ENCODE assay signal across 8 cellular contexts in the genomic region with DNA sequence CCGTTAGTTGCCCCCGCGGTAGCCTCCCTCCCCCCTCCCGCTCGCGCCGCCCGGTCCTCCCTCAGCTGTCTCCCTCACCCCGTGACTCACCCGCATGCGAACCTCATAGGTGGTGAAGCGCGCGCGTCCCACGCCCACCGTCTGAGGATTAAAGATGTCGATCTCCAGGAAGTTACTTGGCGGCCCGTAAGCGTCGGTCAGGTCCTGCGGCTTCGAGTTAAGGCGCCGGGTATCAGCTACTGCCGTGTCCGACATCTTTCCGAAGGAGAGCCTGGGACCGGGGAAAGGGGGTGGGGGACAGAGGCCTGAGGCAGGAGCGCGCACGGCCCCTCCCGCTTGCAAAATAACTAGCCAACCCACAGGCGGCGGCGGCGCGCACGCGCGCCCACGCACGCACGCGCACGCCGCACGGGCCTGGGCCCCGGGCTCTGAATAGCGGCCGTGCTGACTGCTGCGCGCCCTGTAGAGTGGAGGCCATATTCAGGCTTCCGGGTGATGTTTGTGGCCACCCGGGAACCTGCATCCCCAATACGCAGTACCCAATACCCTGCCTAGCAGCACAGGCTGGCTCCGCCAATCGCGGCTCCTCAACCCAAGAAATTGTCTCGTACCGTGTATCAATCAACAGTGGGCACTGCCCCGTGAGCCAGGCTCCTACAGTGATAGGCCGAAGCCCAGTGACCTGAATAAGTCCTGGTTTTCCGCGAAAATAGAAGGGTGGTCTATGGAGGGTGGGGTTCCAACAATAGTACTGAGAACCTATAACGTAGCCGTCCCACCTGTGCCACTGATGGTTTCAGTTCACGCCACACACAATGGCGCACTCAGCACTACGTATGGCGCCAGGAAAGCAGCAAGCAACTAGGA. TPM values are rescaled to one million over a fixed set of nuclear protein-coding genes. Genes with fewer than 3 reads are reported as not detected.
DNase-seq lines count a peak whose midpoint lies in the region; ATAC-seq and TF ChIP-seq lines count a peak whose summit lies in the region.

Gene SNX12 (minus strand): TSS at position 283 of the 867 bp plus-strand sequence. CDS start 28 bp downstream, at position 255.

- H3K4me1 ChIP-seq in gastroesophageal sphincter = peaks cover 0 to 20% (median 0%) of the 10 kb centered on the region in 3 donors

- peaks cover 11% of the 10 kb centered on the region for H3K27me3 Mint-ChIP-seq in activated naive CD4-positive, alpha-beta T cell treated with anti-CD3 and anti-CD28 coated beads, Interleukin-2, amount 10 ng/mL, durations not matched to agents 7 days and 5 days

- H3K27ac Mint-ChIP-seq in activated naive CD4-positive, alpha-beta T cell treated with anti-CD3 and anti-CD28 coated beads, Interleukin-2, amount 10 ng/mL, durations not matched to agents 7 days and 5 days = peak within 1 kb of the TSS; percentile 99

- H3K4me1 Mint-ChIP-seq in activated naive CD4-positive, alpha-beta T cell treated with anti-CD3 and anti-CD28 coated beads, Interleukin-2, amount 10 ng/mL, durations not matched to agents 7 days and 5 days = peaks cover 21% of the 10 kb centered on the region

- H3K36me3 ChIP-seq in SK-N-MC (ENCODE audit: insufficient read depth, low read length) = no peaks in the 10 kb centered on the region
- no peaks in the 10 kb centered on the region for H3K36me3 ChIP-seq in gastroesophageal sphincter

- H3K27ac ChIP-seq in SK-N-MC = 0 out of 2 replicates have a peak within 1 kb of the TSS, but pooled peaks have one; percentile 19
- H3K27ac ChIP-seq in gastroesophageal sphincter = peak within 1 kb of the TSS; percentile 80 to 88 (median 84)
- H3K27ac ChIP-seq in substantia nigra (ENCODE audit: low read depth, low read length, poor library complexity, severe bottlenecking) = peak within 1 kb of the TSS; percentile 89

- H3K4me3 Mint-ChIP-seq in activated naive CD4-positive, alpha-beta T cell treated with anti-CD3 and anti-CD28 coated beads, Interleukin-2, amount 10 ng/mL, durations not matched to agents 7 days and 5 days = peak within 1 kb of the TSS; percentile 88

- H3K4me3 ChIP-seq in GM08714 (ENCODE audit: low read length) = peak within 1 kb of the TSS; percentile 84
- H3K4me3 ChIP-seq in SK-N-MC = peak within 1 kb of the TSS; percentile 87
- peak within 1 kb of the TSS; percentile 64 to 82 for H3K4me3 ChIP-seq in gastroesophageal sphincter

- TF ChIP-seq CTCF in gastroesophageal sphincter (IDR thresholded peaks at IDR 0.05) = peak in 2 of 4 experiments; percentile 45 to 68

- no peaks in the 10 kb centered on the region for H3K9me3 Mint-ChIP-seq in activated naive CD4-positive, alpha-beta T cell treated with anti-CD3 and anti-CD28 coated beads, Interleukin-2, amount 10 ng/mL, durations not matched to agents 7 days and 5 days

- peaks cover 11% of the 10 kb centered on the region for H3K36me3 Mint-ChIP-seq in activated naive CD4-positive, alpha-beta T cell treated with anti-CD3 and anti-CD28 coated beads, Interleukin-2, amount 10 ng/mL, durations not matched to agents 7 days and 5 days

- H3K9ac ChIP-seq in SK-N-MC (ENCODE audit: insufficient read length) = peak within 1 kb of the TSS; percentile 68

- H3K27me3 ChIP-seq in gastroesophageal sphincter = no peaks in the 10 kb centered on the region

- 5 to 27% methylated on average over 4 to 7 of the region's 72 CpGs for WGBS in gastroesophageal sphincter (ENCODE audit: low coverage in 1 of 2), 2 donors

- no peak for TF ChIP-seq EP300 in gastroesophageal sphincter (IDR thresholded peaks at IDR 0.05)

- TF ChIP-seq POLR2A in gastroesophageal sphincter (IDR thresholded peaks at IDR 0.05) = peak; percentile 2 to 29

- DNase-seq in NCI-H1048 (lab: John Stamatoyannopoulos, UW) (peak; percentile 74), SK-N-MC (ENCODE audit: low read depth, low spot score) (peak; percentile 82), non-pigmented ciliary epithelial cell (ENCODE audit: low read depth) (peak; percentile 69), substantia nigra (lab: John Stamatoyannopoulos, UW) (peak; percentile 49 to 98 (median 83))
- DNase-seq in activated naive CD4-positive, alpha-beta T cell treated with anti-CD3 and anti-CD28 coated beads, Interleukin-2, amount 10 ng/mL, durations not matched to agents 7 days and 5 days = peak; percentile 93

- no peaks in the 10 kb centered on the region for H3K9me3 ChIP-seq in SK-N-MC (ENCODE audit: low read depth, low read length)
- no peaks in the 10 kb centered on the region for H3K9me3 ChIP-seq in gastroesophageal sphincter

- CTCF ChIA-PET in activated naive CD4-positive, alpha-beta T cell treated with anti-CD3 and anti-CD28 coated beads, Interleukin-2, amount 10 ng/mL, durations not matched to agents 7 days and 5 days (lab: Charles Lee) = no interaction called here

- ATAC-seq in HG02588 (IDR thresholded peaks at IDR 0.05; ENCODE audit: unreplicated experiment) = peak; percentile 95
- ATAC-seq in gastroesophageal sphincter = peak; percentile 99

RNA-seq across cellular contexts. Expression of gene SNX12, which starts in this region (rescaled TPM):
- 10 to 100 TPM; 43.1 to 81.7 (median 52.0) TPM for total RNA-seq in gastroesophageal sphincter

Comparison
In these comparisons a context has a peak if more than half of its experiments do, and no peak if none do; other contexts are left out.
1. Peak in every context shown above with its lines: DNase-seq, ATAC-seq, H3K4me3 ChIP-seq and H3K27ac ChIP-seq.
2. H3K27ac ChIP-seq: peak in every context shown above with its lines; median percentile 89 in substantia nigra; 84 in gastroesophageal sphincter; 19 in SK-N-MC.